1 cellular context compared by ENCODE assay signal in genomic region chr6:138577151-138577915, GRCh38.
TF ChIP-seq lines count a peak whose summit lies in the region.

No MANE protein-coding gene starts in this region.

TF ChIP-seq in HEK293, 187 proteins besides CTCF, POLR2A, EP300 and RAD21 (continued from another document):
- TF ChIP-seq ZNF560 (tag by site-specific recombination; IDR thresholded peaks at IDR 0.05; ENCODE audit: borderline replicate concordance) = no peak
- no peak for TF ChIP-seq HOXD13 (CRISPR knock-in tag; IDR thresholded peaks at IDR 0.05; ENCODE audit: borderline replicate concordance)
- TF ChIP-seq TCF7L2 (IDR thresholded peaks at IDR 0.05; ENCODE audit: borderline replicate concordance, low read depth, low read length) = peak; percentile 15; the same call in 1 of the 2 replicates
- TF ChIP-seq ZBTB17 (tag by site-specific recombination; IDR thresholded peaks at IDR 0.05) = peak; percentile 53; the same call in 1 of the 2 replicates
- TF ChIP-seq ZNF433 (tag by site-specific recombination; IDR thresholded peaks at IDR 0.05; ENCODE audit: low read depth) = no peak
- peak; percentile 43; the same call in 1 of the 2 replicates for TF ChIP-seq GLIS1 (tag by site-specific recombination; IDR thresholded peaks at IDR 0.05)
